1 cellular context compared by ENCODE assay signal in the genomic region with DNA sequence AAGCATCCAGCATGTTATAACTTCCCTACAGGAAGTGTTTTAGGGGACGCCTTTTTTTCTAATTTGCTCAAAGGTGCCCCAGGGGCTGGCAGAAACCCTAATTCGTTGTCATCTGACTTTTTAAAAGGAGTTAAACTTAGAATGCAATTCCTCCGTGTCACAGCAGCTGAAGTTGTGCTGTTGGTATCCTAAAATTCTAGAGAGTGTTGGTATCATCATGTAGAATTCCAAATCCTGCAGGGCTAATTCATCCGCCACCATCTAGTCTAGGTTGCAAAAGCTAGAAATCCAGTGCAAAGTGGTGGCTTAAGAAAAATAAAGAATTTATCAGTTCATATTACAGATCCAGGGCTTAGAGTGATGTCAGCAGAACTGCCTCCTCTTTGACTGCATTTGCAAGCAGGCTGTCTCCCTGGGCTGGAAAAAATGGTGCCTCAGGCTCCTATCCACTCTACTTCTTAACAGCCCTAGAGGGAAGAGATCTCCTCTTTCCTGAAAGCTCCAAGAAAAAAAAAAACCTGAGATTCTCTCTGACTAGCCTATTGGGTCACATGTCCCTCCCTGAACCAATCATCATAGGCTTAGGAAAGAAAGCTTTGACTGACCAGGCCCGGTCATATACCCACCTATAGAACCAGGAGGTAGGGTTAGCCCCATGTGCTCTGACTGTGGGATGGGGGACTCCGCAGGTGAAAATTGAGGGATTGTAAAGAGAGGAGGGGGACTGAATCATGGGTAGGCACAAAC.
TF ChIP-seq lines count a peak whose summit lies in the region.

No MANE protein-coding gene starts in this region.

TF ChIP-seq in HEK293, 187 proteins besides CTCF, POLR2A, EP300 and RAD21 (continued from another document and continues in another):
- TF ChIP-seq, protein P1, sequence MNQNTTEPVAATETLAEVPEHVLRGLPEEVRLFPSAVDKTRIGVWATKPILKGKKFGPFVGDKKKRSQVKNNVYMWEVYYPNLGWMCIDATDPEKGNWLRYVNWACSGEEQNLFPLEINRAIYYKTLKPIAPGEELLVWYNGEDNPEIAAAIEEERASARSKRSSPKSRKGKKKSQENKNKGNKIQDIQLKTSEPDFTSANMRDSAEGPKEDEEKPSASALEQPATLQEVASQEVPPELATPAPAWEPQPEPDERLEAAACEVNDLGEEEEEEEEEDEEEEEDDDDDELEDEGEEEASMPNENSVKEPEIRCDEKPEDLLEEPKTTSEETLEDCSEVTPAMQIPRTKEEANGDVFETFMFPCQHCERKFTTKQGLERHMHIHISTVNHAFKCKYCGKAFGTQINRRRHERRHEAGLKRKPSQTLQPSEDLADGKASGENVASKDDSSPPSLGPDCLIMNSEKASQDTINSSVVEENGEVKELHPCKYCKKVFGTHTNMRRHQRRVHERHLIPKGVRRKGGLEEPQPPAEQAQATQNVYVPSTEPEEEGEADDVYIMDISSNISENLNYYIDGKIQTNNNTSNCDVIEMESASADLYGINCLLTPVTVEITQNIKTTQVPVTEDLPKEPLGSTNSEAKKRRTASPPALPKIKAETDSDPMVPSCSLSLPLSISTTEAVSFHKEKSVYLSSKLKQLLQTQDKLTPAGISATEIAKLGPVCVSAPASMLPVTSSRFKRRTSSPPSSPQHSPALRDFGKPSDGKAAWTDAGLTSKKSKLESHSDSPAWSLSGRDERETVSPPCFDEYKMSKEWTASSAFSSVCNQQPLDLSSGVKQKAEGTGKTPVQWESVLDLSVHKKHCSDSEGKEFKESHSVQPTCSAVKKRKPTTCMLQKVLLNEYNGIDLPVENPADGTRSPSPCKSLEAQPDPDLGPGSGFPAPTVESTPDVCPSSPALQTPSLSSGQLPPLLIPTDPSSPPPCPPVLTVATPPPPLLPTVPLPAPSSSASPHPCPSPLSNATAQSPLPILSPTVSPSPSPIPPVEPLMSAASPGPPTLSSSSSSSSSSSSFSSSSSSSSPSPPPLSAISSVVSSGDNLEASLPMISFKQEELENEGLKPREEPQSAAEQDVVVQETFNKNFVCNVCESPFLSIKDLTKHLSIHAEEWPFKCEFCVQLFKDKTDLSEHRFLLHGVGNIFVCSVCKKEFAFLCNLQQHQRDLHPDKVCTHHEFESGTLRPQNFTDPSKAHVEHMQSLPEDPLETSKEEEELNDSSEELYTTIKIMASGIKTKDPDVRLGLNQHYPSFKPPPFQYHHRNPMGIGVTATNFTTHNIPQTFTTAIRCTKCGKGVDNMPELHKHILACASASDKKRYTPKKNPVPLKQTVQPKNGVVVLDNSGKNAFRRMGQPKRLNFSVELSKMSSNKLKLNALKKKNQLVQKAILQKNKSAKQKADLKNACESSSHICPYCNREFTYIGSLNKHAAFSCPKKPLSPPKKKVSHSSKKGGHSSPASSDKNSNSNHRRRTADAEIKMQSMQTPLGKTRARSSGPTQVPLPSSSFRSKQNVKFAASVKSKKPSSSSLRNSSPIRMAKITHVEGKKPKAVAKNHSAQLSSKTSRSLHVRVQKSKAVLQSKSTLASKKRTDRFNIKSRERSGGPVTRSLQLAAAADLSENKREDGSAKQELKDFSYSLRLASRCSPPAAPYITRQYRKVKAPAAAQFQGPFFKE (tag by site-specific recombination; IDR thresholded peaks at IDR 0.05; ENCODE audit: borderline replicate concordance), result no peak
- TF ChIP-seq ZNF416 (tag by site-specific recombination; IDR thresholded peaks at IDR 0.05) (no peak), ZNF561 (tag by site-specific recombination; IDR thresholded peaks at IDR 0.05; ENCODE audit: borderline replicate concordance) (0 out of 2 replicates have a peak, but pooled peaks have one; percentile 5), ZNF184 (tag by site-specific recombination; IDR thresholded peaks at IDR 0.05) (no peak), ZNF239 (tag by site-specific recombination; IDR thresholded peaks at IDR 0.05) (no peak), ZNF138 (tag by site-specific recombination; IDR thresholded peaks at IDR 0.05; ENCODE audit: borderline replicate concordance) (no peak), SALL2 (tag by site-specific recombination; IDR thresholded peaks at IDR 0.05; ENCODE audit: borderline replicate concordance) (no peak), ZNF248 (tag by site-specific recombination; IDR thresholded peaks at IDR 0.05) (no peak), ZNF677 (tag by site-specific recombination; IDR thresholded peaks at IDR 0.05) (no peak), SCRT1 (tag by site-specific recombination; IDR thresholded peaks at IDR 0.05; ENCODE audit: borderline replicate concordance) (no peak), IKZF3 (tag by site-specific recombination; IDR thresholded peaks at IDR 0.05) (0 out of 2 replicates have a peak, but pooled peaks have one; percentile 6), ZXDB (tag by site-specific recombination; IDR thresholded peaks at IDR 0.05) (0 out of 2 replicates have a peak, but pooled peaks have one; percentile 71), ZNF311 (tag by site-specific recombination; IDR thresholded peaks at IDR 0.05; ENCODE audit: borderline replicate concordance) (no peak), MEIS1 (CRISPR knock-in tag; IDR thresholded peaks at IDR 0.05; ENCODE audit: borderline replicate concordance) (no peak), ZNF624 (tag by site-specific recombination; IDR thresholded peaks at IDR 0.05) (no peak), ZNF324 (tag by site-specific recombination; IDR thresholded peaks at IDR 0.05) (no peak), GLIS2 (tag by site-specific recombination; IDR thresholded peaks at IDR 0.05) (no peak), ZNF610 (tag by site-specific recombination; IDR thresholded peaks at IDR 0.05; ENCODE audit: borderline replicate concordance) (0 out of 2 replicates have a peak, but pooled peaks have one; percentile 2), ZNF48 (tag by site-specific recombination; IDR thresholded peaks at IDR 0.05) (no peak), ZSCAN30 (tag by site-specific recombination; IDR thresholded peaks at IDR 0.05) (0 out of 2 replicates have a peak, but pooled peaks have one; percentile 3), YY2 (tag by site-specific recombination; IDR thresholded peaks at IDR 0.05) (no peak), ZNF76 (tag by site-specific recombination; IDR thresholded peaks at IDR 0.05; ENCODE audit: borderline replicate concordance, low read depth) (no peak), ZNF114 (tag by site-specific recombination; IDR thresholded peaks at IDR 0.05) (no peak), ZNF169 (tag by site-specific recombination; IDR thresholded peaks at IDR 0.05) (no peak), ZNF223 (tag by site-specific recombination; IDR thresholded peaks at IDR 0.05) (no peak), ZNF777 (tag by site-specific recombination; IDR thresholded peaks at IDR 0.05; ENCODE audit: borderline replicate concordance) (no peak), ZNF211 (tag by site-specific recombination; IDR thresholded peaks at IDR 0.05; ENCODE audit: low read depth) (no peak), ZNF558 (tag by site-specific recombination; IDR thresholded peaks at IDR 0.05) (no peak), ZNF404 (tag by site-specific recombination; IDR thresholded peaks at IDR 0.05) (no peak), ZNF157 (tag by site-specific recombination; IDR thresholded peaks at IDR 0.05) (no peak), ZNF335 (tag by site-specific recombination; conservative IDR thresholded peaks at IDR 0.05) (no peak; the same call in 1 of the 2 replicates)
- TF ChIP-seq, protein P2, sequence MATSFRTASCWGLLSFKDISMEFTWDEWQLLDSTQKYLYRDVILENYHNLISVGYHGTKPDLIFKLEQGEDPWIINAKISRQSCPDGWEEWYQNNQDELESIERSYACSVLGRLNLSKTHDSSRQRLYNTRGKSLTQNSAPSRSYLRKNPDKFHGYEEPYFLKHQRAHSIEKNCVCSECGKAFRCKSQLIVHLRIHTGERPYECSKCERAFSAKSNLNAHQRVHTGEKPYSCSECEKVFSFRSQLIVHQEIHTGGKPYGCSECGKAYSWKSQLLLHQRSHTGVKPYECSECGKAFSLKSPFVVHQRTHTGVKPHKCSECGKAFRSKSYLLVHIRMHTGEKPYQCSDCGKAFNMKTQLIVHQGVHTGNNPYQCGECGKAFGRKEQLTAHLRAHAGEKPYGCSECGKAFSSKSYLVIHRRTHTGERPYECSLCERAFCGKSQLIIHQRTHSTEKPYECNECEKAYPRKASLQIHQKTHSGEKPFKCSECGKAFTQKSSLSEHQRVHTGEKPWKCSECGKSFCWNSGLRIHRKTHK (tag by site-specific recombination; IDR thresholded peaks at IDR 0.05), result no peak
- TF ChIP-seq, protein P3, sequence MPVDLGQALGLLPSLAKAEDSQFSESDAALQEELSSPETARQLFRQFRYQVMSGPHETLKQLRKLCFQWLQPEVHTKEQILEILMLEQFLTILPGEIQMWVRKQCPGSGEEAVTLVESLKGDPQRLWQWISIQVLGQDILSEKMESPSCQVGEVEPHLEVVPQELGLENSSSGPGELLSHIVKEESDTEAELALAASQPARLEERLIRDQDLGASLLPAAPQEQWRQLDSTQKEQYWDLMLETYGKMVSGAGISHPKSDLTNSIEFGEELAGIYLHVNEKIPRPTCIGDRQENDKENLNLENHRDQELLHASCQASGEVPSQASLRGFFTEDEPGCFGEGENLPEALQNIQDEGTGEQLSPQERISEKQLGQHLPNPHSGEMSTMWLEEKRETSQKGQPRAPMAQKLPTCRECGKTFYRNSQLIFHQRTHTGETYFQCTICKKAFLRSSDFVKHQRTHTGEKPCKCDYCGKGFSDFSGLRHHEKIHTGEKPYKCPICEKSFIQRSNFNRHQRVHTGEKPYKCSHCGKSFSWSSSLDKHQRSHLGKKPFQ (tag by site-specific recombination; IDR thresholded peaks at IDR 0.05), result no peak
- TF ChIP-seq, protein P4, sequence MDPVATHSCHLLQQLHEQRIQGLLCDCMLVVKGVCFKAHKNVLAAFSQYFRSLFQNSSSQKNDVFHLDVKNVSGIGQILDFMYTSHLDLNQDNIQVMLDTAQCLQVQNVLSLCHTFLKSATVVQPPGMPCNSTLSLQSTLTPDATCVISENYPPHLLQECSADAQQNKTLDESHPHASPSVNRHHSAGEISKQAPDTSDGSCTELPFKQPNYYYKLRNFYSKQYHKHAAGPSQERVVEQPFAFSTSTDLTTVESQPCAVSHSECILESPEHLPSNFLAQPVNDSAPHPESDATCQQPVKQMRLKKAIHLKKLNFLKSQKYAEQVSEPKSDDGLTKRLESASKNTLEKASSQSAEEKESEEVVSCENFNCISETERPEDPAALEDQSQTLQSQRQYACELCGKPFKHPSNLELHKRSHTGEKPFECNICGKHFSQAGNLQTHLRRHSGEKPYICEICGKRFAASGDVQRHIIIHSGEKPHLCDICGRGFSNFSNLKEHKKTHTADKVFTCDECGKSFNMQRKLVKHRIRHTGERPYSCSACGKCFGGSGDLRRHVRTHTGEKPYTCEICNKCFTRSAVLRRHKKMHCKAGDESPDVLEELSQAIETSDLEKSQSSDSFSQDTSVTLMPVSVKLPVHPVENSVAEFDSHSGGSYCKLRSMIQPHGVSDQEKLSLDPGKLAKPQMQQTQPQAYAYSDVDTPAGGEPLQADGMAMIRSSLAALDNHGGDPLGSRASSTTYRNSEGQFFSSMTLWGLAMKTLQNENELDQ (tag by site-specific recombination; IDR thresholded peaks at IDR 0.05; ENCODE audit: low read depth), result no peak
- TF ChIP-seq, protein P5, sequence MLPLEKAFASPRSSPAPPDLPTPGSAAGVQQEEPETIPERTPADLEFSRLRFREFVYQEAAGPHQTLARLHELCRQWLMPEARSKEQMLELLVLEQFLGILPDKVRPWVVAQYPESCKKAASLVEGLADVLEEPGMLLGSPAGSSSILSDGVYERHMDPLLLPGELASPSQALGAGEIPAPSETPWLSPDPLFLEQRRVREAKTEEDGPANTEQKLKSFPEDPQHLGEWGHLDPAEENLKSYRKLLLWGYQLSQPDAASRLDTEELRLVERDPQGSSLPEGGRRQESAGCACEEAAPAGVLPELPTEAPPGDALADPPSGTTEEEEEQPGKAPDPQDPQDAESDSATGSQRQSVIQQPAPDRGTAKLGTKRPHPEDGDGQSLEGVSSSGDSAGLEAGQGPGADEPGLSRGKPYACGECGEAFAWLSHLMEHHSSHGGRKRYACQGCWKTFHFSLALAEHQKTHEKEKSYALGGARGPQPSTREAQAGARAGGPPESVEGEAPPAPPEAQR (tag by site-specific recombination; IDR thresholded peaks at IDR 0.05), result 0 out of 2 replicates have a peak, but pooled peaks have one; percentile 2
- TF ChIP-seq, protein P6, sequence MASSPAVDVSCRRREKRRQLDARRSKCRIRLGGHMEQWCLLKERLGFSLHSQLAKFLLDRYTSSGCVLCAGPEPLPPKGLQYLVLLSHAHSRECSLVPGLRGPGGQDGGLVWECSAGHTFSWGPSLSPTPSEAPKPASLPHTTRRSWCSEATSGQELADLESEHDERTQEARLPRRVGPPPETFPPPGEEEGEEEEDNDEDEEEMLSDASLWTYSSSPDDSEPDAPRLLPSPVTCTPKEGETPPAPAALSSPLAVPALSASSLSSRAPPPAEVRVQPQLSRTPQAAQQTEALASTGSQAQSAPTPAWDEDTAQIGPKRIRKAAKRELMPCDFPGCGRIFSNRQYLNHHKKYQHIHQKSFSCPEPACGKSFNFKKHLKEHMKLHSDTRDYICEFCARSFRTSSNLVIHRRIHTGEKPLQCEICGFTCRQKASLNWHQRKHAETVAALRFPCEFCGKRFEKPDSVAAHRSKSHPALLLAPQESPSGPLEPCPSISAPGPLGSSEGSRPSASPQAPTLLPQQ (tag by site-specific recombination; IDR thresholded peaks at IDR 0.05), result 0 out of 2 replicates have a peak, but pooled peaks have one; percentile 0
- TF ChIP-seq, protein P7, sequence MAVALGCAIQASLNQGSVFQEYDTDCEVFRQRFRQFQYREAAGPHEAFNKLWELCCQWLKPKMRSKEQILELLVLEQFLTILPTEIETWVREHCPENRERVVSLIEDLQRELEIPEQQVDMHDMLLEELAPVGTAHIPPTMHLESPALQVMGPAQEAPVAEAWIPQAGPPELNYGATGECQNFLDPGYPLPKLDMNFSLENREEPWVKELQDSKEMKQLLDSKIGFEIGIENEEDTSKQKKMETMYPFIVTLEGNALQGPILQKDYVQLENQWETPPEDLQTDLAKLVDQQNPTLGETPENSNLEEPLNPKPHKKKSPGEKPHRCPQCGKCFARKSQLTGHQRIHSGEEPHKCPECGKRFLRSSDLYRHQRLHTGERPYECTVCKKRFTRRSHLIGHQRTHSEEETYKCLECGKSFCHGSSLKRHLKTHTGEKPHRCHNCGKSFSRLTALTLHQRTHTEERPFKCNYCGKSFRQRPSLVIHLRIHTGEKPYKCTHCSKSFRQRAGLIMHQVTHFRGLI (tag by site-specific recombination; IDR thresholded peaks at IDR 0.05), result no peak; the same call in 1 of the 2 replicates
- TF ChIP-seq, protein P8, sequence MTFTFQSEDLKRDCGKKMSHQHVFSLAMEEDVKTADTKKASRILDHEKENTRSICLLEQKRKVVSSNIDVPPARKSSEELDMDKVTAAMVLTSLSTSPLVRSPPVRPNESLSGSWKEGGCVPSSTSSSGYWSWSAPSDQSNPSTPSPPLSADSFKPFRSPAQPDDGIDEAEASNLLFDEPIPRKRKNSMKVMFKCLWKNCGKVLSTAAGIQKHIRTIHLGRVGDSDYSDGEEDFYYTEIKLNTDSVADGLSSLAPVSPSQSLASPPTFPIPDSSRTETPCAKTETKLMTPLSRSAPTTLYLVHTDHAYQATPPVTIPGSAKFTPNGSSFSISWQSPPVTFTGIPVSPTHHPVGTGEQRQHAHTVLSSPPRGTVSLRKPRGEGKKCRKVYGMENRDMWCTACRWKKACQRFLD (tag by site-specific recombination; IDR thresholded peaks at IDR 0.05), result no peak
- TF ChIP-seq, protein P9, sequence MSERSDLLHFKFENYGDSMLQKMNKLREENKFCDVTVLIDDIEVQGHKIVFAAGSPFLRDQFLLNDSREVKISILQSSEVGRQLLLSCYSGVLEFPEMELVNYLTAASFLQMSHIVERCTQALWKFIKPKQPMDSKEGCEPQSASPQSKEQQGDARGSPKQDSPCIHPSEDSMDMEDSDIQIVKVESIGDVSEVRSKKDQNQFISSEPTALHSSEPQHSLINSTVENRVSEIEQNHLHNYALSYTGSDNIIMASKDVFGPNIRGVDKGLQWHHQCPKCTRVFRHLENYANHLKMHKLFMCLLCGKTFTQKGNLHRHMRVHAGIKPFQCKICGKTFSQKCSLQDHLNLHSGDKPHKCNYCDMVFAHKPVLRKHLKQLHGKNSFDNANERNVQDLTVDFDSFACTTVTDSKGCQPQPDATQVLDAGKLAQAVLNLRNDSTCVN (tag by site-specific recombination; optimal IDR thresholded peaks at IDR 0.05), result no peak
